Comparison of ENCODE assay signal across 20 cellular contexts in genomic region chr15:77370580-77370979, GRCh38. TPM values are rescaled to one million over a fixed set of nuclear protein-coding genes. Genes with fewer than 3 reads are reported as not detected.
DNase-seq lines count a peak whose midpoint lies in the region; ATAC-seq and TF ChIP-seq lines count a peak whose summit lies in the region.
"Had no signal": no experiment of that assay in that cellular context is flagged by ENCODE, and none has a peak within 500 bp of the region (broad histone marks: within the 10 kb centered on the region; RNA-seq: fewer than 3 reads in every experiment).

No MANE protein-coding gene starts in this region.

- no peaks in the 10 kb centered on the region for H3K9me3 ChIP-seq in testis

- TF ChIP-seq CTCF in choroid plexus epithelial cell (conservative IDR thresholded peaks at IDR 0.05; ENCODE audit: low read depth, low read length) (no peak), fibroblast of villous mesenchyme (IDR thresholded peaks at IDR 0.05; ENCODE audit: insufficient read depth, low read depth, low read length) (no peak), testis (IDR thresholded peaks at IDR 0.05) (no peak)

- H3K27me3 ChIP-seq in testis = no peaks in the 10 kb centered on the region

- intact Hi-C loops in testis (cut with DNase I; ENCODE audit: low total_unique reads) (no loop called here), Right ventricle myocardium superior (cut with DNase I) (no loop called here)

- no peak for TF ChIP-seq POLR2A in testis (IDR thresholded peaks at IDR 0.05)

- no peaks in the 10 kb centered on the region for H3K4me1 ChIP-seq in testis

- H3K27ac ChIP-seq in testis = no peak overlapping the region
- H3K27ac ChIP-seq: KMS-11 had no signal

- no peaks in the 10 kb centered on the region for H3K36me3 ChIP-seq in testis (ENCODE audit: low read depth, missing control alignments)

- ATAC-seq in Right ventricle myocardium superior (ENCODE audit: poor library complexity) = no peak
- ATAC-seq: HCT116, Right ventricle myocardium inferior had no signal

- peak; percentile 18 for DNase-seq in EL
- peak; percentile 73 for DNase-seq in NCI-H226
- peak; percentile 21 for DNase-seq in choroid plexus epithelial cell (ENCODE audit: low read depth)
- peak; percentile 26 for DNase-seq in fibroblast of villous mesenchyme (ENCODE audit: low read depth)
- no peak for DNase-seq in SIG-M5 (lab: John Stamatoyannopoulos, UW)
- no peak for DNase-seq in testis
- DNase-seq in Right ventricle myocardium superior = no peak
- DNase-seq: CD4-positive, CD25-positive, alpha-beta regulatory T cell; DMS153; DND-41; NCI-H1092; NCI-H1436; NCI-H187; NCI-H2107; NCI-H446; NCI-H524 treated with DMSO at 0.1 percent for 48 hours; NCI-H774 had no signal

- WGBS in testis, 2 donors = 81 to 94% methylated on average over 8 of the region's 8 CpGs

- no peak overlapping the region for H3K4me3 ChIP-seq in choroid plexus epithelial cell (ENCODE audit: low read depth, low read length)
- no peak overlapping the region for H3K4me3 ChIP-seq in fibroblast of villous mesenchyme (ENCODE audit: low read depth, low read length)
- no peak overlapping the region for H3K4me3 ChIP-seq in testis

RNA-seq across cellular contexts. Expression of gene PEAK1, which starts 49.3 kb away (rescaled TPM):
- total RNA-seq in fibroblast of villous mesenchyme (68.0 and 77.3 TPM in 2 replicates), testis (100 to 1,000 TPM; 107 to 130 TPM), Right ventricle myocardium superior (59.9 TPM)
- 33.2 TPM for polyA plus RNA-seq in testis (ENCODE audit: insufficient read depth, low read depth, low replicate concordance)

RNA-seq across cellular contexts. Expression of gene HMG20A, which starts 50.1 kb away (rescaled TPM):
- total RNA-seq in fibroblast of villous mesenchyme = 30.9 and 36.7 TPM in 2 replicates
- total RNA-seq in testis = 10 to 100 TPM; 76.9 to 87.7 TPM
- polyA plus RNA-seq in testis (ENCODE audit: insufficient read depth, low read depth, low replicate concordance) = 44.2 TPM
- total RNA-seq in Right ventricle myocardium superior = 28.8 TPM

Comparison
In these comparisons a context has a peak if more than half of its experiments do, and no peak if none do; other contexts are left out.
1. DNase-seq: peak in EL (single experiment), NCI-H226 (single experiment), choroid plexus epithelial cell (single experiment) and fibroblast of villous mesenchyme (single experiment); none in SIG-M5 (single experiment), testis (single experiment) and Right ventricle myocardium superior (single experiment).